23 cellular contexts compared by ENCODE assay signal in the genomic region with DNA sequence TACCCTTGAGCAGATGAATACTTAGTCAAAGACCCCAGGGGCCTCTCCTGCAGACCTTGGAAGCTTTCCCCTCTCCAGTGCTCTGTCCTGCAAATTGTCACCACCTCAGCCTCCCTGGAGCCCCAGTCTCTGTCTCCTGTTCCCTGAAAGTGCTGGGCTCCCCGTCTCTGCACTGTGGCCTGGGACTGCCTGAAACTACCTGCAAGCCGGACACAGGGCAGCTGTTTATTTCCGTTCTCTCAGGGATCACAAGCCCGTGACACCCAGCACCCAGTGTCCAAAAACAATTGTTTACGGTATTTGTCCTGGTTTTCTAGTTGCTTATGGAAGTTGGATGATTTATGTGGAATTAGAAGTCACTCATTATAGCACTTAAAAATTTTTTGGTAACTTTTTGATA.
DNase-seq lines count a peak whose midpoint lies in the region; ATAC-seq lines count a peak whose summit lies in the region.
"Had no signal": no experiment of that assay in that cellular context is flagged by ENCODE, and none has a peak within 500 bp of the region (broad histone marks: within the 10 kb centered on the region; RNA-seq: fewer than 3 reads in every experiment).

No MANE protein-coding gene starts in this region.

- H4K20me1 ChIP-seq in Karpas-422 (ENCODE audit: insufficient read depth, low read depth, low read length), result no peaks in the 10 kb centered on the region

- H3K4me2 ChIP-seq in Karpas-422 (ENCODE audit: low read depth, low read length, poor library complexity, severe bottlenecking), result no peak overlapping the region
- H3K4me2 ChIP-seq: GM23338 had no signal

- H3K9me2 ChIP-seq in Karpas-422 (replicated peaks; ENCODE audit: insufficient read depth, low read length), result no peaks in the 10 kb centered on the region

- H3K4me3 Mint-ChIP-seq in activated naive CD4-positive, alpha-beta T cell treated with anti-CD3 and anti-CD28 coated beads, Interleukin-2, amount 10 ng/mL, durations not matched to agents 7 days and 5 days, result no peak overlapping the region
- H3K4me3 Mint-ChIP-seq in dendritic cell treated with granulocyte-macrophage colony-stimulating factor and Interleukin-4, amounts not matched to agents 40 ng/mL and 50 ng/mL, for 4 days, result no peak overlapping the region
- H3K4me3 Mint-ChIP-seq: GM23338 had no signal

- H3K4me1 Mint-ChIP-seq in activated naive CD4-positive, alpha-beta T cell treated with anti-CD3 and anti-CD28 coated beads, Interleukin-2, amount 10 ng/mL, durations not matched to agents 7 days and 5 days, result peaks cover 3% of the 10 kb centered on the region
- no peaks in the 10 kb centered on the region for H3K4me1 Mint-ChIP-seq in dendritic cell treated with granulocyte-macrophage colony-stimulating factor and Interleukin-4, amounts not matched to agents 40 ng/mL and 50 ng/mL, for 4 days (ENCODE audit: low read depth)
- H3K4me1 Mint-ChIP-seq: GM23338 had no signal

- H3K36me3 Mint-ChIP-seq in activated naive CD4-positive, alpha-beta T cell treated with anti-CD3 and anti-CD28 coated beads, Interleukin-2, amount 10 ng/mL, durations not matched to agents 7 days and 5 days, result peaks cover 42% of the 10 kb centered on the region
- peaks cover 97% of the 10 kb centered on the region for H3K36me3 Mint-ChIP-seq in dendritic cell treated with granulocyte-macrophage colony-stimulating factor and Interleukin-4, amounts not matched to agents 40 ng/mL and 50 ng/mL, for 4 days (ENCODE audit: low read depth)

- H3K27ac Mint-ChIP-seq in activated naive CD4-positive, alpha-beta T cell treated with anti-CD3 and anti-CD28 coated beads, Interleukin-2, amount 10 ng/mL, durations not matched to agents 7 days and 5 days, result peak overlapping the region; percentile 67
- peak overlapping the region; percentile 24 for H3K27ac Mint-ChIP-seq in dendritic cell treated with granulocyte-macrophage colony-stimulating factor and Interleukin-4, amounts not matched to agents 40 ng/mL and 50 ng/mL, for 4 days
- H3K27ac Mint-ChIP-seq: GM23338 had no signal

- H3K27me3 Mint-ChIP-seq in activated naive CD4-positive, alpha-beta T cell treated with anti-CD3 and anti-CD28 coated beads, Interleukin-2, amount 10 ng/mL, durations not matched to agents 7 days and 5 days, result no peaks in the 10 kb centered on the region
- H3K27me3 Mint-ChIP-seq in dendritic cell treated with granulocyte-macrophage colony-stimulating factor and Interleukin-4, amounts not matched to agents 40 ng/mL and 50 ng/mL, for 4 days, result no peaks in the 10 kb centered on the region

- H3K4me1 ChIP-seq in Karpas-422 (ENCODE audit: low read length), result peaks cover 40% of the 10 kb centered on the region
- H3K4me1 ChIP-seq: thyroid gland had no signal

- intact Hi-C loops in dendritic cell treated with granulocyte-macrophage colony-stimulating factor and Interleukin-4, amounts not matched to agents 40 ng/mL and 50 ng/mL, for 4 days (cut with micrococcal nuclease), result no loop called here

- H3K9ac ChIP-seq in Karpas-422 (ENCODE audit: low read length), result no peak overlapping the region

- no peak overlapping the region for H3K4me3 ChIP-seq in Karpas-422 (ENCODE audit: low read length)
- H3K4me3 ChIP-seq: GM23338, SK-N-MC, thyroid gland had no signal

- H3K27ac ChIP-seq in Karpas-422 (ENCODE audit: low read length), result peak overlapping the region; percentile 14; the same call in 1 of the 2 replicates
- H3K27ac ChIP-seq: C4-2B, neutrophil, SK-N-MC, thyroid gland, WERI-Rb-1 had no signal

- H3K9me3 ChIP-seq in Karpas-422 (ENCODE audit: low read length), result no peaks in the 10 kb centered on the region
- H3K9me3 ChIP-seq: neutrophil, thyroid gland had no signal

- CTCF ChIA-PET in activated naive CD4-positive, alpha-beta T cell treated with anti-CD3 and anti-CD28 coated beads, Interleukin-2, amount 10 ng/mL, durations not matched to agents 7 days and 5 days (lab: Charles Lee), result interaction anchor here (1.4 to 1.7 kb wide), 2 partner anchors 10 to 60 kb away, joined by 3 to 7 read pairs; no protein-coding TSS in a partner anchor

- ATAC-seq in HG03565 (IDR thresholded peaks at IDR 0.05; ENCODE audit: unreplicated experiment) (no peak), HG03439 (IDR thresholded peaks at IDR 0.05; ENCODE audit: unreplicated experiment) (no peak), HG02884 (IDR thresholded peaks at IDR 0.05; ENCODE audit: unreplicated experiment) (no peak)
- ATAC-seq: GM23338; stimulated activated naive CD8-positive, alpha-beta T cell treated with anti-CD3 and anti-CD28 coated beads, Interleukin-15, Interleukin-2, amounts not matched to agents 100 U/mL and 50 U/mL, for 24 hours had no signal

- peaks cover 2% of the 10 kb centered on the region for H3K9me3 Mint-ChIP-seq in activated naive CD4-positive, alpha-beta T cell treated with anti-CD3 and anti-CD28 coated beads, Interleukin-2, amount 10 ng/mL, durations not matched to agents 7 days and 5 days
- H3K9me3 Mint-ChIP-seq in dendritic cell treated with granulocyte-macrophage colony-stimulating factor and Interleukin-4, amounts not matched to agents 40 ng/mL and 50 ng/mL, for 4 days, result no peaks in the 10 kb centered on the region

- no peaks in the 10 kb centered on the region for H3K27me3 ChIP-seq in Karpas-422 (ENCODE audit: low read length)
- H3K27me3 ChIP-seq: neutrophil, thyroid gland had no signal

- H3K36me3 ChIP-seq in Karpas-422 (ENCODE audit: insufficient read depth, low read length), result 0 out of 2 replicates have a peak, but pooled peaks cover 4% of the 10 kb centered on the region

- DNase-seq in activated naive CD4-positive, alpha-beta T cell treated with anti-CD3 and anti-CD28 coated beads, Interleukin-2, amount 10 ng/mL, durations not matched to agents 7 days and 5 days, result no peak
- no peak for DNase-seq in activated naive CD4-positive, alpha-beta T cell (lab: John Stamatoyannopoulos, UW)
- no peak for DNase-seq in Karpas-422
- DNase-seq in stimulated activated CD4-positive, alpha-beta T cell treated with anti-CD3 and anti-CD28 coated beads, Interleukin-4, amount 100 ng/mL, for 4 hours, result no peak
- DNase-seq: activated CD4-positive, alpha-beta T cell treated with anti-CD3 and anti-CD28 coated beads, Interleukin-2, amount 50 U/mL, for 4 hours; activated gamma-delta T cell treated with Interleukin-2 at 50 U/mL for 16 hours; Calu3; caudate nucleus; glutamatergic neuron; IMR-90; NCI-H146; NCI-H524; stimulated activated naive CD8-positive, alpha-beta T cell treated with anti-CD3 and anti-CD28 coated beads, Interleukin-15, Interleukin-2, amounts not matched to agents 100 U/mL and 50 U/mL, for 24 hours; thyroid gland; WERI-Rb-1 had no signal

- no peak overlapping the region for H2AFZ ChIP-seq in Karpas-422 (ENCODE audit: low read length)
- H2AFZ ChIP-seq: GM23338 had no signal

- no peaks in the 10 kb centered on the region for H3K79me2 ChIP-seq in Karpas-422 (ENCODE audit: low read length)
